In the genomic region with DNA sequence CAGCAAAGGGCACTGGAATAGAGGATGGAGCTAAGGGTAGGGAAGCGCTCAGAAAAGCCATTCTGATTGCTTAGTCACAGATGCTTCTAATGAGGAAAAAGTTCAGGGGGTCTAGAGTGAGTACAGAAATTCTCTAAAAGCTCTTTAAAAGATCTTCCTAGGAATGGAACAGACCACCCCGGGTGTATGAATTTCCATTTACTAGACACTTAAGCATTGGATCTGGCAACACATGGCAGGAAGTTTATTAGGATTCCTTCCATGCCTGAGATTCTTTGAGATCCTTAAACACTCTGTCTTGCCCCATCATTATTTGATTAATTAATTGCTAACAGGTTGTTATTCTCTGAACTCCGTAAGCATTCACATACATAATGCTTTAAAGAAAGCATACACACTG, we compare ENCODE assay signal across 22 cellular contexts. TPM values are rescaled to one million over a fixed set of nuclear protein-coding genes. Genes with fewer than 3 reads are reported as not detected.
A peak's percentile ranks its signal among the peaks of the same experiment; 100 is the strongest.
DNase-seq lines count a peak whose midpoint lies in the region.
"Had no signal": no experiment of that assay in that cellular context is flagged by ENCODE, and none has a peak within 500 bp of the region (broad histone marks: within the 10 kb centered on the region; RNA-seq: fewer than 3 reads in every experiment).

No MANE protein-coding gene starts in this region.

- intact Hi-C loops in posterior vena cava (cut with DNase I): no loop called here

- no peaks in the 10 kb centered on the region for H3K9me3 ChIP-seq in SJCRH30 (replicated peaks)
- H3K9me3 ChIP-seq: upper lobe of left lung had no signal

- no peaks in the 10 kb centered on the region for H3K27me3 ChIP-seq in SJCRH30
- H3K27me3 ChIP-seq: upper lobe of left lung had no signal

- no peaks in the 10 kb centered on the region for H3K36me3 ChIP-seq in SJCRH30
- H3K36me3 ChIP-seq: upper lobe of left lung had no signal

- H3K27ac ChIP-seq in SJCRH30: peak overlapping the region; percentile 27; the same call in 1 of the 2 replicates
- H3K27ac ChIP-seq: upper lobe of left lung had no signal

- DNase-seq in A172 (ENCODE audit: low spot score) (peak; percentile 68), GM04503 (ENCODE audit: low read depth) (peak; percentile 42), SJCRH30 (peak; percentile 26 to 32), kidney glomerular epithelial cell (lab: John Stamatoyannopoulos, UW) (peak; percentile 26), DMS79 (lab: John Stamatoyannopoulos, UW) (no peak), UCSD-AML1 (lab: John Stamatoyannopoulos, UW; ENCODE audit: unreplicated experiment) (no peak), NCI-H2196 treated with DMSO at 0.1 percent for 48 hours (lab: John Stamatoyannopoulos, UW; ENCODE audit: unreplicated experiment) (no peak), posterior vena cava (ENCODE audit: low spot score) (no peak)
- DNase-seq: activated CD4-positive, alpha-beta memory T cell treated with anti-CD3 and anti-CD28 coated beads for 36 hours; activated T-cell treated with anti-CD3 and anti-CD28 coated beads, Interleukin-2, amount 50 U/mL, for 4 hours; dermis blood vessel endothelial cell; NCI-H345; stimulated activated CD4-positive, alpha-beta T cell treated with anti-CD3 and anti-CD28 coated beads, Interleukin-15, amount 100 ng/mL, for 24 hours; T-cell; upper lobe of left lung had no signal

- H3K4me1 ChIP-seq in SJCRH30: peaks cover 29% of the 10 kb centered on the region
- H3K4me1 ChIP-seq: upper lobe of left lung had no signal

- H3K4me3 ChIP-seq in SJCRH30: no peak overlapping the region
- H3K4me3 ChIP-seq: lung, upper lobe of left lung had no signal

RNA-seq across cellular contexts. Expression of gene KRTAP9-7, which starts 8.5 kb away (rescaled TPM):
- not detected in 2 replicates for total RNA-seq in A172 (2014; rRNA removed; shearing (Covaris generic))
- total RNA-seq in SJCRH30 (2014; rRNA removed; shearing (Covaris generic)): not detected in 2 replicates
- total RNA-seq in posterior vena cava: not detected
- total RNA-seq: activated CD4-positive, alpha-beta memory T cell treated with anti-CD3 and anti-CD28 coated beads for 36 hours; activated naive CD4-positive, alpha-beta T cell treated with anti-CD3 and anti-CD28 coated beads, Interleukin-2, amount 50 U/mL, for 72 hours; activated T-cell treated with anti-CD3 and anti-CD28 coated beads, Interleukin-2, amount 50 U/mL, for 4 hours; dermis blood vessel endothelial cell; epithelial cell of proximal tubule; glomerular endothelial cell; H4; lung; MCF 10A; RPMI7951; T-cell; upper lobe of left lung had no signal

RNA-seq across cellular contexts. Expression of gene KRTAP29-1, which starts 18.6 kb away (rescaled TPM):
- total RNA-seq in A172 (2014; rRNA removed; shearing (Covaris generic)): 0.16 TPM in 1 of 2 replicates, not detected in the other
- not detected in 2 replicates for total RNA-seq in SJCRH30 (2014; rRNA removed; shearing (Covaris generic))
- not detected for total RNA-seq in posterior vena cava
- total RNA-seq: activated CD4-positive, alpha-beta memory T cell treated with anti-CD3 and anti-CD28 coated beads for 36 hours; activated naive CD4-positive, alpha-beta T cell treated with anti-CD3 and anti-CD28 coated beads, Interleukin-2, amount 50 U/mL, for 72 hours; activated T-cell treated with anti-CD3 and anti-CD28 coated beads, Interleukin-2, amount 50 U/mL, for 4 hours; dermis blood vessel endothelial cell; epithelial cell of proximal tubule; glomerular endothelial cell; H4; lung; MCF 10A; RPMI7951; upper lobe of left lung had no signal

RNA-seq across cellular contexts. Expression of gene KRTAP9-6, which starts 18.9 kb away (rescaled TPM):
- total RNA-seq in A172 (2014; rRNA removed; shearing (Covaris generic)): not detected in 2 replicates
- total RNA-seq in SJCRH30 (2014; rRNA removed; shearing (Covaris generic)): not detected in 2 replicates
- total RNA-seq in posterior vena cava: not detected
- total RNA-seq: activated CD4-positive, alpha-beta memory T cell treated with anti-CD3 and anti-CD28 coated beads for 36 hours; activated naive CD4-positive, alpha-beta T cell treated with anti-CD3 and anti-CD28 coated beads, Interleukin-2, amount 50 U/mL, for 72 hours; activated T-cell treated with anti-CD3 and anti-CD28 coated beads, Interleukin-2, amount 50 U/mL, for 4 hours; dermis blood vessel endothelial cell; epithelial cell of proximal tubule; glomerular endothelial cell; H4; lung; MCF 10A; RPMI7951; T-cell; upper lobe of left lung had no signal

RNA-seq across cellular contexts. Expression of gene KRTAP16-1, which starts 25.1 kb away (rescaled TPM):
- not detected in 2 replicates for total RNA-seq in A172 (2014; rRNA removed; shearing (Covaris generic))
- not detected in 2 replicates for total RNA-seq in SJCRH30 (2014; rRNA removed; shearing (Covaris generic))
- total RNA-seq in posterior vena cava: not detected
- total RNA-seq: activated CD4-positive, alpha-beta memory T cell treated with anti-CD3 and anti-CD28 coated beads for 36 hours; activated naive CD4-positive, alpha-beta T cell treated with anti-CD3 and anti-CD28 coated beads, Interleukin-2, amount 50 U/mL, for 72 hours; activated T-cell treated with anti-CD3 and anti-CD28 coated beads, Interleukin-2, amount 50 U/mL, for 4 hours; dermis blood vessel endothelial cell; epithelial cell of proximal tubule; glomerular endothelial cell; H4; lung; MCF 10A; RPMI7951; upper lobe of left lung had no signal

RNA-seq across cellular contexts. Expression of gene KRTAP9-9, which starts 28.9 kb away (rescaled TPM):
- not detected in 2 replicates for total RNA-seq in A172 (2014; rRNA removed; shearing (Covaris generic))
- total RNA-seq in SJCRH30 (2014; rRNA removed; shearing (Covaris generic)): not detected in 2 replicates
- total RNA-seq in posterior vena cava: not detected
- total RNA-seq: activated CD4-positive, alpha-beta memory T cell treated with anti-CD3 and anti-CD28 coated beads for 36 hours; activated naive CD4-positive, alpha-beta T cell treated with anti-CD3 and anti-CD28 coated beads, Interleukin-2, amount 50 U/mL, for 72 hours; activated T-cell treated with anti-CD3 and anti-CD28 coated beads, Interleukin-2, amount 50 U/mL, for 4 hours; dermis blood vessel endothelial cell; epithelial cell of proximal tubule; glomerular endothelial cell; H4; lung; MCF 10A; RPMI7951; T-cell; upper lobe of left lung had no signal

Comparison
In these comparisons a context has a peak if more than half of its experiments do, and no peak if none do; other contexts are left out.
1. DNase-seq: peak in A172 (single experiment), GM04503 (single experiment), SJCRH30 (2 of 2) and kidney glomerular epithelial cell (single experiment); none in DMS79 (single experiment), UCSD-AML1 (single experiment), NCI-H2196 treated with DMSO at 0.1 percent for 48 hours (single experiment) and posterior vena cava (single experiment).